8 cellular contexts compared by ENCODE assay signal in the genomic region with DNA sequence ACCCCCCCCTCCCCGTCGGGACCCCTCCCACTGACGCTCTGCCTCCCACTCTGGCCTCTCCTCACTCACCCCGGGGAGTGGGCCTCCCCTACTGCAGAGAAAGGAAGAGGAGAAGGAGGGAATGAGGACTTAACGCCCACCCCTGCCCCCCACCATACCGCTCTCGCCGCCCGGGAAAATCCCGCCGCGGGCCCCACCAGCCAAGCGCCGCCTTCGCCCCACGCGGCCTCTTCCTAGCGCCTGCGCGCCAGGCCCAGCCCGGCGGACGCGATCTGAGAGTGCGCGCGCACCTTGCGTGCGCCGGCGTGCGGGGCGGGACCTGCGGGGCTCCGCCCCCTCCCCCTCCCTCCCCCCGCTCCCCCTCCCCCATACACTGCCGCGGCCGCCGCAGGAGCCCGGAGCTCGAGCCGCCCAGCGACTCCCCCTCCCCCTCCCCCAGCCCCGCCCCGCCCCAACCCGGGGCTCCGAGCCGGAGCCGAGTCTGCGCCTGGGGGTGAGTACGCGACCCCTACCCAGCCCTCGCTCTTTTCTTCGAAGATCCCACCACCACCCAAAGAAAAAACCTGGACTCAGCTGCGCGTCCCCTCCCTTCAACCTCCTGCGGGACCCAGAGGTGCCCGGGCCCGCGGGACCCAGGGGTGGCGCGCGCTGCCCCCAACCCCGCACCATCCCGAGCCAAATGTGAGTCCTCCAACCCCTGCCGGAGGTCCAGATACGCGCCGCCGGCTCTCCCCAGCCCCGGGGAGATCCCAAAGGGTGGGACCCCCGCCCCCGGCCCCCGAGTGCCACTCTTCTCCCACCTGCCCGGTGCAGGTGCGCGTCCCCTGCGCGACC. TPM values are rescaled to one million over a fixed set of nuclear protein-coding genes. Genes with fewer than 3 reads are reported as not detected.
DNase-seq lines count a peak whose midpoint lies in the region; ATAC-seq and TF ChIP-seq lines count a peak whose summit lies in the region.

TSS of gene MRPL14 (minus strand) at position 267 of the 834 bp plus-strand sequence. CDS start 10,841 bp downstream, outside the sequence.
TSS of gene TMEM63B (plus strand) at position 369 of the 834 bp plus-strand sequence. CDS start 7,031 bp downstream, outside the sequence.

- peaks cover 19% of the 10 kb centered on the region for H4K20me1 ChIP-seq in HCT116 (ENCODE audit: insufficient read depth)

- H3K27me3 Mint-ChIP-seq in T-helper 17 cell, result no peaks in the 10 kb centered on the region

- 0 to 1% (median 1%) methylated on average over 39 to 74 of the region's 80 CpGs for WGBS in psoas muscle, 3 donors

- H3K36me3 Mint-ChIP-seq in T-helper 17 cell (ENCODE audit: low read depth), result peaks cover 3% of the 10 kb centered on the region

- H3K27me3 ChIP-seq in HCT116 (ENCODE audit: insufficient read depth, low read length) (no peaks in the 10 kb centered on the region), left ventricle myocardium inferior (ENCODE audit: low read depth) (no peaks in the 10 kb centered on the region), psoas muscle (ENCODE audit: insufficient read depth in 3 of 3, low read length in 2 of 3) (no peaks in the 10 kb centered on the region)

- no peaks in the 10 kb centered on the region for H3K9me2 ChIP-seq in HCT116 (ENCODE audit: insufficient read depth)

- H3K4me1 ChIP-seq in HCT116 (ENCODE audit: control insufficient read depth in 1 of 2, insufficient read depth in 2 of 2, low read length in 2 of 2) (peaks cover 20 to 50% of the 10 kb centered on the region in 2 experiments; a peak in 3 of 4 replicates), left ventricle myocardium inferior (peaks cover 89% of the 10 kb centered on the region), psoas muscle (peaks cover 42% of the 10 kb centered on the region)

- no TSS peak for BruUV-seq in HCT116 (replicated peaks; lab: Mats Ljungman, UMichigan)

- peaks cover 46% of the 10 kb centered on the region for H3K4me1 Mint-ChIP-seq in T-helper 17 cell

- no peak within 1 kb of the TSS for H2AFZ ChIP-seq in HCT116 (ENCODE audit: low read depth, low read length, poor library complexity, severe bottlenecking)

- peaks cover 0 to 13% of the 10 kb centered on the region in 2 experiments; a peak in 1 of 4 replicates for H3K36me3 ChIP-seq in HCT116 (ENCODE audit: control insufficient read depth in 1 of 2, insufficient read depth in 2 of 2, low read length in 2 of 2)
- no peaks in the 10 kb centered on the region for H3K36me3 ChIP-seq in left ventricle myocardium inferior
- peaks cover 0 to 10% of the 10 kb centered on the region in 2 donors for H3K36me3 ChIP-seq in psoas muscle (ENCODE audit: insufficient read depth in 1 of 2, low read depth in 1 of 2)

- peaks cover 75% of the 10 kb centered on the region for H3K79me2 ChIP-seq in HCT116 (ENCODE audit: insufficient read depth, low read length)

- H3K27ac ChIP-seq in HCT116 (ENCODE audit: low read depth, low read length) (peak within 1 kb of the TSS; percentile 76), left ventricle myocardium inferior (replicated peaks) (peak within 1 kb of the TSS; percentile 93), psoas muscle (peak within 1 kb of the TSS; percentile 99)

- peak within 1 kb of the TSS; percentile 95 for H3K4me2 ChIP-seq in HCT116 (ENCODE audit: low read length)

- POLR2A ChIA-PET in HCT116 (lab: Charles Lee), result interaction anchor here (0.5 to 1.0 kb wide), 4 partner anchors 9 to 276 kb away, joined by 3 to 9 read pairs (median 5); partner anchors contain the start of gene HSP90AB1

- intact Hi-C loops in HCT116 (cut with micrococcal nuclease), result no loop called here
- intact Hi-C loops in left ventricle myocardium inferior (cut with micrococcal nuclease), result no loop called here
- intact Hi-C loops in psoas muscle (cut with DNase I), result loop anchor here in 1 of 2 donors (1.0 kb wide), 1 partner anchor 18 kb away; no protein-coding TSS in a partner anchor

- peak within 1 kb of the TSS; percentile 98 for H3K27ac Mint-ChIP-seq in T-helper 17 cell

- H3K9me3 ChIP-seq in HCT116 (ENCODE audit: control insufficient read depth in 1 of 2, insufficient read depth in 1 of 2, low read depth in 1 of 2, low read length in 2 of 2) (no peaks in the 10 kb centered on the region), T-helper 17 cell (ENCODE audit: control insufficient read depth, low read length, poor library complexity, severe bottlenecking) (no peaks in the 10 kb centered on the region), left ventricle myocardium inferior (replicated peaks) (no peaks in the 10 kb centered on the region), psoas muscle (no peaks in the 10 kb centered on the region)

- no peak for TF ChIP-seq RAD21 in HCT116 (IDR thresholded peaks at IDR 0.05; ENCODE audit: low read depth)

- ATAC-seq in HCT116, result peak; percentile 87
- ATAC-seq in T-helper 17 cell, result peak; percentile 88
- peak; percentile 89 to 93 (median 92) for ATAC-seq in psoas muscle

- RAD21 ChIA-PET in HCT116 (lab: Charles Lee; ENCODE audit: low non-redundant PET in 1 of 2, low total read pairs in 2 of 2, uncharacterized antibody in 2 of 2, unreplicated experiment in 2 of 2), result interaction anchor here in 1 of 2 experiments (0.5 kb wide), 1 partner anchor 50 kb away, joined by 3 read pairs; no protein-coding TSS in a partner anchor

- CTCF ChIA-PET in HCT116 (lab: Charles Lee), result interaction anchor here (0.6 to 1.2 kb wide), 2 partner anchors 27 to 403 kb away, joined by 3 to 4 read pairs; no protein-coding TSS in a partner anchor

- DNase-seq in GM04504 (ENCODE audit: low read depth) (peak; percentile 79), HCT116 (ENCODE audit: low read depth, low spot score) (peak; percentile 65), NCI-H1092 treated with DMSO at 0.1 percent for 48 hours (lab: John Stamatoyannopoulos, UW) (peak; percentile 80), T-helper 17 cell (peak; percentile 92 to 96 (median 93)), amniotic stem cell (lab: John Stamatoyannopoulos, UW) (peak; percentile 74), left ventricle myocardium inferior (peak; percentile 86), psoas muscle (peak; percentile 89 to 95), ureter (ENCODE audit: low spot score) (peak; percentile 89)

- H3K4me3 ChIP-seq in HCT116 (replicated peaks in 1 of 2; ENCODE audit: low read depth in 1 of 2, low read length in 2 of 2), result peak within 1 kb of the TSS; percentile 69 to 80
- H3K4me3 ChIP-seq in left ventricle myocardium inferior, result peak within 1 kb of the TSS; percentile 99
- peak within 1 kb of the TSS; percentile 98 for H3K4me3 ChIP-seq in psoas muscle

- H3K4me3 Mint-ChIP-seq in T-helper 17 cell, result peak within 1 kb of the TSS; percentile 99

- TF ChIP-seq CTCF in HCT116 (IDR thresholded peaks at IDR 0.05 in 2 of 3, conservative IDR thresholded peaks at IDR 0.05 in 1 of 3; ENCODE audit: borderline replicate concordance in 1 of 3, insufficient read depth in 1 of 3, low read depth in 2 of 3, low read length in 2 of 3), result no peak
- TF ChIP-seq CTCF in left ventricle myocardium inferior (IDR thresholded peaks at IDR 0.05; ENCODE audit: borderline replicate concordance), result no peak
- no peak for TF ChIP-seq CTCF in psoas muscle (IDR thresholded peaks at IDR 0.05)

- peak; percentile 78 for TF ChIP-seq POLR2A in HCT116 (IDR thresholded peaks at IDR 0.05; ENCODE audit: borderline replicate concordance, extremely low read depth, insufficient read depth, insufficient read length)

- peak within 1 kb of the TSS; percentile 90 for H3K9ac ChIP-seq in HCT116 (ENCODE audit: low read length)

TF ChIP-seq in HCT116, 20 proteins besides CTCF, POLR2A, EP300 and RAD21:
- peak; percentile 95 for TF ChIP-seq POLR2AphosphoS5 (IDR thresholded peaks at IDR 0.05; ENCODE audit: low read depth, low read length)
- TF ChIP-seq SP1 (IDR thresholded peaks at IDR 0.05; ENCODE audit: low read depth), result no peak
- peak; percentile 31 for TF ChIP-seq YY1 (IDR thresholded peaks at IDR 0.05; ENCODE audit: extremely low read depth, insufficient replicate concordance, low read depth, low read length)
- TF ChIP-seq MAX (IDR thresholded peaks at IDR 0.05), result peak; percentile 65; the same call in 1 of the 2 replicates
- TF ChIP-seq SIN3A (IDR thresholded peaks at IDR 0.05; ENCODE audit: low read depth), result no peak; the same call in 1 of the 2 replicates
- TF ChIP-seq ZFX (IDR thresholded peaks at IDR 0.05), result peak; percentile 49; the same call in 1 of the 2 replicates

RNA-seq across cellular contexts. Expression of gene MRPL14, which starts in this region (rescaled TPM):
- total RNA-seq in HCT116 (2021; ENCODE audit: unreplicated experiment) (69.6 TPM), T-helper 17 cell (10 to 100 TPM; 13.2 to 13.7 TPM), left ventricle myocardium inferior (36.8 TPM), psoas muscle (100 to 1,000 TPM in 3 of 4 donors, 10 to 100 TPM in 1; 62.3 to 177 (median 113) TPM), ureter (30.4 TPM)
- polyA plus RNA-seq in HCT116 (2012), result 64.7 and 76.7 TPM in 2 replicates
- polyA plus RNA-seq in psoas muscle, result 100 to 1,000 TPM; 166 to 308 (median 197) TPM

RNA-seq across cellular contexts. Expression of gene TMEM63B, which starts in this region (rescaled TPM):
- total RNA-seq in HCT116 (2021; ENCODE audit: unreplicated experiment) (58.2 TPM), T-helper 17 cell (10 to 100 TPM; 25.6 to 27.1 TPM), left ventricle myocardium inferior (37.2 TPM), psoas muscle (100 to 1,000 TPM in 1 of 4 donors, 10 to 100 TPM in 3; 32.7 to 121 (median 40.3) TPM), ureter (32.7 TPM)
- polyA plus RNA-seq in HCT116 (2012), result 49.8 and 55.4 TPM in 2 replicates
- polyA plus RNA-seq in psoas muscle, result 10 to 100 TPM; 23.5 to 39.2 (median 27.9) TPM

Comparison
In these comparisons a context has a peak if more than half of its experiments do, and no peak if none do; other contexts are left out.
1. Peak in every context shown above with its lines: DNase-seq, ATAC-seq, H3K4me3 ChIP-seq and H3K27ac ChIP-seq.